ENCODE assay signal across 1 cellular context in genomic region chrX:138745215-138745614, GRCh38.
TF ChIP-seq lines count a peak whose summit lies in the region.

No MANE protein-coding gene starts in this region.

TF ChIP-seq in endothelial cell of umbilical vein, 7 proteins besides CTCF, POLR2A, EP300 and RAD21 (continued from another document):
- TF ChIP-seq JUN (IDR thresholded peaks at IDR 0.05; ENCODE audit: borderline replicate concordance, insufficient read depth, insufficient read length, low read depth) = no peak
